In genomic region chr6:44575644-44576043, GRCh38 we compare ENCODE assay signal across 14 cellular contexts.
DNase-seq lines count a peak whose midpoint lies in the region; ATAC-seq and TF ChIP-seq lines count a peak whose summit lies in the region.
"Had no signal": no experiment of that assay in that cellular context is flagged by ENCODE, and none has a peak within 500 bp of the region (broad histone marks: within the 10 kb centered on the region; RNA-seq: fewer than 3 reads in every experiment).

No MANE protein-coding gene starts in this region.

- peak overlapping the region; percentile 23 for H3K27ac ChIP-seq in skeletal muscle tissue (ENCODE audit: low read depth, low read length)

- no peak for TF ChIP-seq CTCF in fibroblast of pulmonary artery (IDR thresholded peaks at IDR 0.05; ENCODE audit: low read length, missing control alignments)

- H3K4me3 ChIP-seq in adipocyte (ENCODE audit: low read length) (no peak overlapping the region), fibroblast of pulmonary artery (replicated peaks; ENCODE audit: low read depth, low read length) (no peak overlapping the region), skeletal muscle tissue (ENCODE audit: low read length in 3 of 3) (no peak overlapping the region)

- H3K9ac ChIP-seq in adipocyte (ENCODE audit: low read length), result no peak overlapping the region
- H3K9ac ChIP-seq in skeletal muscle tissue (ENCODE audit: low read depth in 1 of 3, low read length in 3 of 3), result no peak overlapping the region

- no peak for ATAC-seq in HG03521 (IDR thresholded peaks at IDR 0.05; ENCODE audit: unreplicated experiment)
- ATAC-seq: HCT116, HepG2 had no signal

- H3K36me3 ChIP-seq in adipocyte (ENCODE audit: control insufficient read depth, insufficient read depth, low read length, severe bottlenecking), result no peaks in the 10 kb centered on the region
- no peaks in the 10 kb centered on the region for H3K36me3 ChIP-seq in skeletal muscle tissue (ENCODE audit: control insufficient read depth in 3 of 3, insufficient read depth in 3 of 3, low read length in 3 of 3)

- H3K27me3 ChIP-seq in adipocyte (replicated peaks; ENCODE audit: control insufficient read depth, insufficient read depth, low read length) (no peaks in the 10 kb centered on the region), skeletal muscle tissue (ENCODE audit: control insufficient read depth in 3 of 3, insufficient read depth in 3 of 3, low read length in 3 of 3) (no peaks in the 10 kb centered on the region)

- no peaks in the 10 kb centered on the region for H3K9me3 ChIP-seq in adipocyte (ENCODE audit: control insufficient read depth, low read length)
- no peaks in the 10 kb centered on the region for H3K9me3 ChIP-seq in skeletal muscle tissue (ENCODE audit: control insufficient read depth in 3 of 3, low read length in 3 of 3)

- DNase-seq in GM04503 (ENCODE audit: low read depth) (peak; percentile 14), adipocyte (ENCODE audit: low read depth) (peak; percentile 59), fibroblast of pulmonary artery (ENCODE audit: low read depth) (peak; percentile 42), T-helper 9 cell (no peak), 8988T (no peak), activated gamma-delta T cell treated with Interleukin-2 at 50 U/mL for 16 hours (no peak)
- DNase-seq: C1 segment of cervical spinal cord; Calu3; CD4-positive, alpha-beta T cell; DMS 273 treated with DMSO at 0.1 percent for 48 hours had no signal

- peaks cover 12% of the 10 kb centered on the region for H3K4me1 ChIP-seq in adipocyte (ENCODE audit: control insufficient read depth, insufficient read depth, low read length)
- H3K4me1 ChIP-seq in skeletal muscle tissue (ENCODE audit: control insufficient read depth in 3 of 3, insufficient read depth in 3 of 3, low read length in 3 of 3), result no peaks in the 10 kb centered on the region

Comparison
In these comparisons a context has a peak if more than half of its experiments do, and no peak if none do; other contexts are left out.
1. DNase-seq: peak in GM04503 (single experiment), adipocyte (single experiment) and fibroblast of pulmonary artery (single experiment); none in T-helper 9 cell (single experiment), 8988T (single experiment) and activated gamma-delta T cell treated with Interleukin-2 at 50 U/mL for 16 hours (single experiment).